12 cellular contexts compared by ENCODE assay signal in the genomic region with DNA sequence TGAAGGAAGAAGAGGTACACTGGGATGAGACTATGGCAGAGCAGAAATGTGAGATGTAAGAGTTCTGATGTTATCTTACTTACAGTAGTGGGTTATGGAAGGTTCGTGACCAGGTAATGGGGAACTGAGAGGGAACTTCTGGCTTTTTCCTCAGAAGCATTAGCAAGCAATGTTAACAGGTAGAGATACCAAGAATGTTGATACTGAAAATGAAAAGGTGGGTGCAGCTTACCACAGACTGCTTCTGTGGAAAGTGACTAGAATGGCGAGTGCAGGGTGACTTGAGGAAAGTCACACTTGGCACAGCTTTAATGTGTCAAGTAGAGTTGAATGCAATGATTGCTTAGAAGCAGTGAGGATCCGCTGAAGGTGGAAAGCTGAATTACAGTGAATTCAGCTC.
DNase-seq lines count a peak whose midpoint lies in the region; ATAC-seq and TF ChIP-seq lines count a peak whose summit lies in the region.
"Had no signal": no experiment of that assay in that cellular context is flagged by ENCODE, and none has a peak within 500 bp of the region (broad histone marks: within the 10 kb centered on the region; RNA-seq: fewer than 3 reads in every experiment).

No MANE protein-coding gene starts in this region.

- no peak for TF ChIP-seq CTCF in GM10266 (IDR thresholded peaks at IDR 0.05; ENCODE audit: control insufficient read depth, insufficient read depth, low read depth, missing control alignments)
- no peak for TF ChIP-seq CTCF in gastrocnemius medialis (IDR thresholded peaks at IDR 0.05 in 4 of 5, conservative IDR thresholded peaks at IDR 0.05 in 1 of 5)
- no peak for TF ChIP-seq CTCF in WERI-Rb-1 (IDR thresholded peaks at IDR 0.05; ENCODE audit: low read depth, low read length)

- peak; percentile 92 for ATAC-seq in GM18907 (IDR thresholded peaks at IDR 0.05; ENCODE audit: unreplicated experiment)
- ATAC-seq in GM21723 (IDR thresholded peaks at IDR 0.05; ENCODE audit: unreplicated experiment): peak; percentile 96
- ATAC-seq in HG03196 (IDR thresholded peaks at IDR 0.05; ENCODE audit: unreplicated experiment): peak; percentile 90
- no peak for ATAC-seq in gastrocnemius medialis

- H3K9me3 ChIP-seq in gastrocnemius medialis (no peaks in the 10 kb centered on the region), WERI-Rb-1 (ENCODE audit: severe bottlenecking) (no peaks in the 10 kb centered on the region)
- H3K9me3 ChIP-seq: BE2C had no signal

- H3K27me3 ChIP-seq in gastrocnemius medialis (no peaks in the 10 kb centered on the region), WERI-Rb-1 (ENCODE audit: insufficient read depth, low read depth, severe bottlenecking) (no peaks in the 10 kb centered on the region)
- H3K27me3 ChIP-seq: BE2C, dorsolateral prefrontal cortex had no signal

- no peak for TF ChIP-seq POLR2A in gastrocnemius medialis (IDR thresholded peaks at IDR 0.05)

- intact Hi-C loops in gastrocnemius medialis (cut with DNase I; ENCODE audit: low total_unique reads): no loop called here

- H3K4me3 ChIP-seq in gastrocnemius medialis (no peak overlapping the region), WERI-Rb-1 (ENCODE audit: low read depth, low read length) (no peak overlapping the region)
- H3K4me3 ChIP-seq: dorsolateral prefrontal cortex had no signal

- in situ Hi-C loops in gastrocnemius medialis (cut with MboI; ENCODE audit: low sequenced_read_pairs in 4 of 4): no loop called here

- H3K27ac ChIP-seq in gastrocnemius medialis (no peak overlapping the region), WERI-Rb-1 (no peak overlapping the region)
- H3K27ac ChIP-seq: dorsolateral prefrontal cortex had no signal

- no peaks in the 10 kb centered on the region for H3K4me1 ChIP-seq in gastrocnemius medialis
- H3K4me1 ChIP-seq: BE2C had no signal

- DNase-seq in GM10266 (ENCODE audit: extremely low spot score): peak; percentile 4
- no peak for DNase-seq in gastrocnemius medialis
- no peak for DNase-seq in WERI-Rb-1
- no peak for DNase-seq in hippocampal formation (lab: John Stamatoyannopoulos, UW)
- no peak for DNase-seq in DMS 273 (lab: John Stamatoyannopoulos, UW; ENCODE audit: unreplicated experiment)
- DNase-seq: BE2C, dorsolateral prefrontal cortex, glutamatergic neuron, NCI-H1417 had no signal

- H3K36me3 ChIP-seq in gastrocnemius medialis: no peaks in the 10 kb centered on the region
- no peaks in the 10 kb centered on the region for H3K36me3 ChIP-seq in WERI-Rb-1
- H3K36me3 ChIP-seq: BE2C had no signal

Comparison
In these comparisons a context has a peak if more than half of its experiments do, and no peak if none do; other contexts are left out.
1. ATAC-seq: peak in GM18907 (single experiment), GM21723 (single experiment) and HG03196 (single experiment); none in gastrocnemius medialis (0 of 2).